In genomic region chrX:154378059-154378798, GRCh38 we compare ENCODE assay signal across 1 cellular context.
TF ChIP-seq lines count a peak whose summit lies in the region.

No MANE protein-coding gene starts in this region.

TF ChIP-seq in H1, 55 proteins besides CTCF, POLR2A, EP300 and RAD21:
- TF ChIP-seq POLR2AphosphoS5 (IDR thresholded peaks at IDR 0.05; ENCODE audit: low read depth, low read length) = peak; percentile 44; the same call in 1 of the 2 replicates
- TF ChIP-seq YY1 (IDR thresholded peaks at IDR 0.05; ENCODE audit: low read depth, low read length) = no peak
- no peak for TF ChIP-seq SIRT6 (IDR thresholded peaks at IDR 0.05; ENCODE audit: low read length)
- TF ChIP-seq CBX8 (IDR thresholded peaks at IDR 0.05; ENCODE audit: borderline replicate concordance, low read depth, low read length) = no peak
- TF ChIP-seq E2F6 (IDR thresholded peaks at IDR 0.05) = peak; percentile 57
- TF ChIP-seq CBX5 (IDR thresholded peaks at IDR 0.05; ENCODE audit: low read depth, low read length) = no peak
- TF ChIP-seq ATF2 (IDR thresholded peaks at IDR 0.05; ENCODE audit: low read length) = no peak
- TF ChIP-seq TAF7 (optimal IDR thresholded peaks at IDR 0.05; ENCODE audit: borderline replicate concordance, low read depth, low read length) = no peak
- no peak for TF ChIP-seq GABPA (IDR thresholded peaks at IDR 0.05; ENCODE audit: borderline replicate concordance, insufficient read depth, low read length)
- no peak for TF ChIP-seq SAP30 (IDR thresholded peaks at IDR 0.05; ENCODE audit: insufficient read depth, insufficient replicate concordance, low read length)
- TF ChIP-seq KDM4A (IDR thresholded peaks at IDR 0.05; ENCODE audit: low read depth, low read length, severe bottlenecking) = no peak
- 0 out of 2 replicates have a peak, but pooled peaks have one; percentile 29 for TF ChIP-seq MAX (IDR thresholded peaks at IDR 0.05)
- no peak; a peak in 1 of 4 replicates for TF ChIP-seq SIN3A (conservative IDR thresholded peaks at IDR 0.05 in 1 of 2, IDR thresholded peaks at IDR 0.05 in 1 of 2; ENCODE audit: low read depth in 1 of 2, low read length in 2 of 2)
- peak; percentile 65; the same call in 1 of the 2 replicates for TF ChIP-seq TAF1 (IDR thresholded peaks at IDR 0.05; ENCODE audit: low read depth, low read length)
- no peak for TF ChIP-seq KDM5A (IDR thresholded peaks at IDR 0.05; ENCODE audit: low read length)
- no peak for TF ChIP-seq BRCA1 (IDR thresholded peaks at IDR 0.05; ENCODE audit: low read depth, low read length)
